ENCODE assay signal across 19 cellular contexts in genomic region chr4:32569844-32570243, GRCh38.
A peak's percentile ranks its signal among the peaks of the same experiment; 100 is the strongest.
DNase-seq lines count a peak whose midpoint lies in the region; ATAC-seq lines count a peak whose summit lies in the region.
"Had no signal": no experiment of that assay in that cellular context is flagged by ENCODE, and none has a peak within 500 bp of the region (broad histone marks: within the 10 kb centered on the region; RNA-seq: fewer than 3 reads in every experiment).

No MANE protein-coding gene starts in this region.

- no peak overlapping the region for H3K27ac Mint-ChIP-seq in stimulated activated naive B cell treated with anti-CD40 and anti-IgM and Interleukin-4, amounts not matched to agents 10 μg/mL and 1 μg/mL and 100 μg/mL, for 72 hours
- H3K27ac Mint-ChIP-seq: activated B cell treated with CpG ODN at 0.5 μM for 24 hours; brain; stimulated activated effector memory CD8-positive, alpha-beta T cell treated with anti-CD3 and anti-CD28 coated beads, Interleukin-12 subunit alpha, Interleukin-12 subunit beta, amount 100 ng/mL, for 72 hours had no signal

- H3K4me1 ChIP-seq in right cardiac atrium (ENCODE audit: control insufficient read depth, insufficient read depth, low read length), result no peaks in the 10 kb centered on the region
- H3K4me1 ChIP-seq: SJSA1 had no signal

- ATAC-seq in Right ventricle myocardium inferior (peak; percentile 37), right cardiac atrium (no peak), HG03521 (IDR thresholded peaks at IDR 0.05; ENCODE audit: unreplicated experiment) (no peak)
- ATAC-seq in stimulated activated naive B cell treated with anti-CD40 and anti-IgM and Interleukin-4, amounts not matched to agents 10 μg/mL and 1 μg/mL and 100 μg/mL, for 72 hours (replicated peaks), result peak; percentile 52 to 82
- ATAC-seq: stimulated activated effector memory CD8-positive, alpha-beta T cell treated with anti-CD3 and anti-CD28 coated beads, Interleukin-12 subunit alpha, Interleukin-12 subunit beta, amount 100 ng/mL, for 72 hours had no signal

- H3K36me3 Mint-ChIP-seq in stimulated activated naive B cell treated with anti-CD40 and anti-IgM and Interleukin-4, amounts not matched to agents 10 μg/mL and 1 μg/mL and 100 μg/mL, for 72 hours, result no peaks in the 10 kb centered on the region
- H3K36me3 Mint-ChIP-seq: brain; stimulated activated effector memory CD8-positive, alpha-beta T cell treated with anti-CD3 and anti-CD28 coated beads, Interleukin-12 subunit alpha, Interleukin-12 subunit beta, amount 100 ng/mL, for 72 hours had no signal

- H3K27me3 ChIP-seq in right cardiac atrium (ENCODE audit: control insufficient read depth, insufficient read depth), result no peaks in the 10 kb centered on the region
- H3K27me3 ChIP-seq: SJSA1 had no signal

- no peaks in the 10 kb centered on the region for H3K27me3 Mint-ChIP-seq in stimulated activated naive B cell treated with anti-CD40 and anti-IgM and Interleukin-4, amounts not matched to agents 10 μg/mL and 1 μg/mL and 100 μg/mL, for 72 hours
- H3K27me3 Mint-ChIP-seq: activated B cell treated with CpG ODN at 0.5 μM for 24 hours had no signal

- no peak for DNase-seq in Right ventricle myocardium inferior (ENCODE audit: missing footprints)
- no peak for DNase-seq in right cardiac atrium
- peak; percentile 98 for DNase-seq in NOMO-1 treated with DMSO at 0.1 percent for 48 hours (lab: John Stamatoyannopoulos, UW; ENCODE audit: unreplicated experiment)
- peak; percentile 15 for DNase-seq in amniotic epithelial cell (ENCODE audit: low read depth)
- DNase-seq in stimulated activated naive B cell treated with anti-CD40 and anti-IgM and Interleukin-4, amounts not matched to agents 10 μg/mL and 1 μg/mL and 100 μg/mL, for 72 hours, result no peak
- no peak for DNase-seq in superior temporal gyrus (ENCODE audit: extremely low spot score)
- DNase-seq in amygdala (lab: John Stamatoyannopoulos, UW), result no peak
- DNase-seq: 8988T; activated B cell treated with CpG ODN at 0.5 μM for 24 hours; activated naive CD4-positive, alpha-beta T cell; H7; NCI-H1930; NCI-H526; stimulated activated CD4-positive, alpha-beta T cell treated with anti-CD3 and anti-CD28 coated beads, Interleukin-4, amount 100 ng/mL, for 4 hours had no signal

- intact Hi-C loops in Right ventricle myocardium inferior (cut with DNase I), result no loop called here
- intact Hi-C loops in right cardiac atrium (cut with DNase I), result no loop called here

- H3K9me3 ChIP-seq in right cardiac atrium (ENCODE audit: control insufficient read depth, low read length), result no peaks in the 10 kb centered on the region
- H3K9me3 ChIP-seq: SJSA1 had no signal

- H3K9me3 Mint-ChIP-seq in stimulated activated naive B cell treated with anti-CD40 and anti-IgM and Interleukin-4, amounts not matched to agents 10 μg/mL and 1 μg/mL and 100 μg/mL, for 72 hours, result no peaks in the 10 kb centered on the region
- H3K9me3 Mint-ChIP-seq: brain, neural crest cell had no signal

- no peak overlapping the region for H3K27ac ChIP-seq in right cardiac atrium (ENCODE audit: low read length)
- H3K27ac ChIP-seq: SJSA1 had no signal

- H3K4me3 Mint-ChIP-seq in stimulated activated naive B cell treated with anti-CD40 and anti-IgM and Interleukin-4, amounts not matched to agents 10 μg/mL and 1 μg/mL and 100 μg/mL, for 72 hours, result no peak overlapping the region
- H3K4me3 Mint-ChIP-seq: activated B cell treated with CpG ODN at 0.5 μM for 24 hours; brain; neural crest cell; stimulated activated effector memory CD8-positive, alpha-beta T cell treated with anti-CD3 and anti-CD28 coated beads, Interleukin-12 subunit alpha, Interleukin-12 subunit beta, amount 100 ng/mL, for 72 hours had no signal

- no peak overlapping the region for H3K4me3 ChIP-seq in right cardiac atrium (ENCODE audit: low read length)
- H3K4me3 ChIP-seq: SJSA1 had no signal

- no peaks in the 10 kb centered on the region for H3K4me1 Mint-ChIP-seq in stimulated activated naive B cell treated with anti-CD40 and anti-IgM and Interleukin-4, amounts not matched to agents 10 μg/mL and 1 μg/mL and 100 μg/mL, for 72 hours
- H3K4me1 Mint-ChIP-seq: stimulated activated effector memory CD8-positive, alpha-beta T cell treated with anti-CD3 and anti-CD28 coated beads, Interleukin-12 subunit alpha, Interleukin-12 subunit beta, amount 100 ng/mL, for 72 hours had no signal

Comparison
In these comparisons a context has a peak if more than half of its experiments do, and no peak if none do; other contexts are left out.
1. ATAC-seq: peak in Right ventricle myocardium inferior (single experiment) and stimulated activated naive B cell treated with anti-CD40 and anti-IgM and Interleukin-4, amounts not matched to agents 10 μg/mL and 1 μg/mL and 100 μg/mL, for 72 hours (2 of 2); none in right cardiac atrium (0 of 2) and HG03521 (single experiment).
2. DNase-seq: peak in NOMO-1 treated with DMSO at 0.1 percent for 48 hours (single experiment) and amniotic epithelial cell (single experiment); none in Right ventricle myocardium inferior (single experiment), right cardiac atrium (0 of 3), stimulated activated naive B cell treated with anti-CD40 and anti-IgM and Interleukin-4, amounts not matched to agents 10 μg/mL and 1 μg/mL and 100 μg/mL, for 72 hours (single experiment), superior temporal gyrus (single experiment) and amygdala (0 of 56).